2 cellular contexts compared by ENCODE assay signal in the genomic region with DNA sequence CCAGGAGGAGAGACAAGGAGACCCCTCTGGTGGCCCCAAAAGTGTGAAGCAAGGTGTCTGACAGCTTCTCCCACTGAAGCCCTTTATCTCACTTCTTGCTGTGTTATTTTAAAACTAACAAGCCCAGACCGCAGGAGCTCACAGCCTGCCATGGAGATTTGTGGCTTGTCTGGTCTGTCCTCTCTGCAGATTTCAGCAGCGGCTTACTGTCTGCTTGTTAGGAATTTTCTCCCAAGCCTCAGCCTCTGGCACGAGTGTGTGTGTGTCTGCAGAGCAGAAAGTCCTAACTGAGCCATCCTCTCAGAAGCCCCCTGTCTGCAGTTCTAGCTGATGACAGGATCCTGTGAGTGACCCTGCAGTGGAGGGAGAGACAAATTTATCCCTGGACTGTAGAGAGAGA.
TF ChIP-seq lines count a peak whose summit lies in the region.

No MANE protein-coding gene starts in this region.

TF ChIP-seq in GM23338, 12 proteins besides CTCF, POLR2A, EP300 and RAD21 (continued from another document):
- TF ChIP-seq, protein P1, sequence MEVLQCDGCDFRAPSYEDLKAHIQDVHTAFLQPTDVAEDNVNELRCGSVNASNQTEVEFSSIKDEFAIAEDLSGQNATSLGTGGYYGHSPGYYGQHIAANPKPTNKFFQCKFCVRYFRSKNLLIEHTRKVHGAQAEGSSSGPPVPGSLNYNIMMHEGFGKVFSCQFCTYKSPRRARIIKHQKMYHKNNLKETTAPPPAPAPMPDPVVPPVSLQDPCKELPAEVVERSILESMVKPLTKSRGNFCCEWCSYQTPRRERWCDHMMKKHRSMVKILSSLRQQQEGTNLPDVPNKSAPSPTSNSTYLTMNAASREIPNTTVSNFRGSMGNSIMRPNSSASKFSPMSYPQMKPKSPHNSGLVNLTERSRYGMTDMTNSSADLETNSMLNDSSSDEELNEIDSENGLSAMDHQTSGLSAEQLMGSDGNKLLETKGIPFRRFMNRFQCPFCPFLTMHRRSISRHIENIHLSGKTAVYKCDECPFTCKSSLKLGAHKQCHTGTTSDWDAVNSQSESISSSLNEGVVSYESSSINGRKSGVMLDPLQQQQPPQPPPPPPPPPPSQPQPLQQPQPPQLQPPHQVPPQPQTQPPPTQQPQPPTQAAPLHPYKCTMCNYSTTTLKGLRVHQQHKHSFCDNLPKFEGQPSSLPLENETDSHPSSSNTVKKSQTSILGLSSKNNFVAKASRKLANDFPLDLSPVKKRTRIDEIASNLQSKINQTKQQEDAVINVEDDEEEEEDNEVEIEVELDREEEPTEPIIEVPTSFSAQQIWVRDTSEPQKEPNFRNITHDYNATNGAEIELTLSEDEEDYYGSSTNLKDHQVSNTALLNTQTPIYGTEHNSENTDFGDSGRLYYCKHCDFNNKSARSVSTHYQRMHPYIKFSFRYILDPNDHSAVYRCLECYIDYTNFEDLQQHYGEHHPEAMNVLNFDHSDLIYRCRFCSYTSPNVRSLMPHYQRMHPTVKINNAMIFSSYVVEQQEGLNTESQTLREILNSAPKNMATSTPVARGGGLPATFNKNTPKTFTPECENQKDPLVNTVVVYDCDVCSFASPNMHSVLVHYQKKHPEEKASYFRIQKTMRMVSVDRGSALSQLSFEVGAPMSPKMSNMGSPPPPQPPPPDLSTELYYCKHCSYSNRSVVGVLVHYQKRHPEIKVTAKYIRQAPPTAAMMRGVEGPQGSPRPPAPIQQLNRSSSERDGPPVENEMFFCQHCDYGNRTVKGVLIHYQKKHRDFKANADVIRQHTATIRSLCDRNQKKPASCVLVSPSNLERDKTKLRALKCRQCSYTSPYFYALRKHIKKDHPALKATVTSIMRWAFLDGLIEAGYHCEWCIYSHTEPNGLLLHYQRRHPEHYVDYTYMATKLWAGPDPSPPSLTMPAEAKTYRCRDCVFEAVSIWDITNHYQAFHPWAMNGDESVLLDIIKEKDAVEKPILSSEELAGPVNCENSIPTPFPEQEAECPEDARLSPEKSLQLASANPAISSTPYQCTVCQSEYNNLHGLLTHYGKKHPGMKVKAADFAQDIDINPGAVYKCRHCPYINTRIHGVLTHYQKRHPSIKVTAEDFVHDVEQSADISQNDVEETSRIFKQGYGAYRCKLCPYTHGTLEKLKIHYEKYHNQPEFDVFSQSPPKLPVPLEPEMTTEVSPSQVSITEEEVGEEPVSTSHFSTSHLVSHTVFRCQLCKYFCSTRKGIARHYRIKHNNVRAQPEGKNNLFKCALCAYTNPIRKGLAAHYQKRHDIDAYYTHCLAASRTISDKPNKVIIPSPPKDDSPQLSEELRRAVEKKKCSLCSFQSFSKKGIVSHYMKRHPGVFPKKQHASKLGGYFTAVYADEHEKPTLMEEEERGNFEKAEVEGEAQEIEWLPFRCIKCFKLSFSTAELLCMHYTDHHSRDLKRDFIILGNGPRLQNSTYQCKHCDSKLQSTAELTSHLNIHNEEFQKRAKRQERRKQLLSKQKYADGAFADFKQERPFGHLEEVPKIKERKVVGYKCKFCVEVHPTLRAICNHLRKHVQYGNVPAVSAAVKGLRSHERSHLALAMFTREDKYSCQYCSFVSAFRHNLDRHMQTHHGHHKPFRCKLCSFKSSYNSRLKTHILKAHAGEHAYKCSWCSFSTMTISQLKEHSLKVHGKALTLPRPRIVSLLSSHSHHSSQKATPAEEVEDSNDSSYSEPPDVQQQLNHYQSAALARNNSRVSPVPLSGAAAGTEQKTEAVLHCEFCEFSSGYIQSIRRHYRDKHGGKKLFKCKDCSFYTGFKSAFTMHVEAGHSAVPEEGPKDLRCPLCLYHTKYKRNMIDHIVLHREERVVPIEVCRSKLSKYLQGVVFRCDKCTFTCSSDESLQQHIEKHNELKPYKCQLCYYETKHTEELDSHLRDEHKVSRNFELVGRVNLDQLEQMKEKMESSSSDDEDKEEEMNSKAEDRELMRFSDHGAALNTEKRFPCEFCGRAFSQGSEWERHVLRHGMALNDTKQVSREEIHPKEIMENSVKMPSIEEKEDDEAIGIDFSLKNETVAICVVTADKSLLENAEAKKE (CRISPR knock-in tag; IDR thresholded peaks at IDR 0.05), result no peak
- TF ChIP-seq, protein P2, sequence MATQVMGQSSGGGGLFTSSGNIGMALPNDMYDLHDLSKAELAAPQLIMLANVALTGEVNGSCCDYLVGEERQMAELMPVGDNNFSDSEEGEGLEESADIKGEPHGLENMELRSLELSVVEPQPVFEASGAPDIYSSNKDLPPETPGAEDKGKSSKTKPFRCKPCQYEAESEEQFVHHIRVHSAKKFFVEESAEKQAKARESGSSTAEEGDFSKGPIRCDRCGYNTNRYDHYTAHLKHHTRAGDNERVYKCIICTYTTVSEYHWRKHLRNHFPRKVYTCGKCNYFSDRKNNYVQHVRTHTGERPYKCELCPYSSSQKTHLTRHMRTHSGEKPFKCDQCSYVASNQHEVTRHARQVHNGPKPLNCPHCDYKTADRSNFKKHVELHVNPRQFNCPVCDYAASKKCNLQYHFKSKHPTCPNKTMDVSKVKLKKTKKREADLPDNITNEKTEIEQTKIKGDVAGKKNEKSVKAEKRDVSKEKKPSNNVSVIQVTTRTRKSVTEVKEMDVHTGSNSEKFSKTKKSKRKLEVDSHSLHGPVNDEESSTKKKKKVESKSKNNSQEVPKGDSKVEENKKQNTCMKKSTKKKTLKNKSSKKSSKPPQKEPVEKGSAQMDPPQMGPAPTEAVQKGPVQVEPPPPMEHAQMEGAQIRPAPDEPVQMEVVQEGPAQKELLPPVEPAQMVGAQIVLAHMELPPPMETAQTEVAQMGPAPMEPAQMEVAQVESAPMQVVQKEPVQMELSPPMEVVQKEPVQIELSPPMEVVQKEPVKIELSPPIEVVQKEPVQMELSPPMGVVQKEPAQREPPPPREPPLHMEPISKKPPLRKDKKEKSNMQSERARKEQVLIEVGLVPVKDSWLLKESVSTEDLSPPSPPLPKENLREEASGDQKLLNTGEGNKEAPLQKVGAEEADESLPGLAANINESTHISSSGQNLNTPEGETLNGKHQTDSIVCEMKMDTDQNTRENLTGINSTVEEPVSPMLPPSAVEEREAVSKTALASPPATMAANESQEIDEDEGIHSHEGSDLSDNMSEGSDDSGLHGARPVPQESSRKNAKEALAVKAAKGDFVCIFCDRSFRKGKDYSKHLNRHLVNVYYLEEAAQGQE (IDR thresholded peaks at IDR 0.05; ENCODE audit: unreplicated experiment), result no peak
- TF ChIP-seq ZNF331 (CRISPR knock-in tag; IDR thresholded peaks at IDR 0.05; ENCODE audit: low read depth) (no peak), STAT1 (IDR thresholded peaks at IDR 0.05; ENCODE audit: unreplicated experiment) (no peak), EZH2 (IDR thresholded peaks at IDR 0.05; ENCODE audit: low read depth, unreplicated experiment) (no peak)

TF ChIP-seq in SK-N-SH treated with all-trans-retinoic acid at 6 μM for 48 hours, 23 proteins besides CTCF, POLR2A, EP300 and RAD21 (continued from another document):
- TF ChIP-seq, protein P3, sequence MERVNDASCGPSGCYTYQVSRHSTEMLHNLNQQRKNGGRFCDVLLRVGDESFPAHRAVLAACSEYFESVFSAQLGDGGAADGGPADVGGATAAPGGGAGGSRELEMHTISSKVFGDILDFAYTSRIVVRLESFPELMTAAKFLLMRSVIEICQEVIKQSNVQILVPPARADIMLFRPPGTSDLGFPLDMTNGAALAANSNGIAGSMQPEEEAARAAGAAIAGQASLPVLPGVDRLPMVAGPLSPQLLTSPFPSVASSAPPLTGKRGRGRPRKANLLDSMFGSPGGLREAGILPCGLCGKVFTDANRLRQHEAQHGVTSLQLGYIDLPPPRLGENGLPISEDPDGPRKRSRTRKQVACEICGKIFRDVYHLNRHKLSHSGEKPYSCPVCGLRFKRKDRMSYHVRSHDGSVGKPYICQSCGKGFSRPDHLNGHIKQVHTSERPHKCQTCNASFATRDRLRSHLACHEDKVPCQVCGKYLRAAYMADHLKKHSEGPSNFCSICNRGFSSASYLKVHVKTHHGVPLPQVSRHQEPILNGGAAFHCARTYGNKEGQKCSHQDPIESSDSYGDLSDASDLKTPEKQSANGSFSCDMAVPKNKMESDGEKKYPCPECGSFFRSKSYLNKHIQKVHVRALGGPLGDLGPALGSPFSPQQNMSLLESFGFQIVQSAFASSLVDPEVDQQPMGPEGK (CRISPR knock-in tag; IDR thresholded peaks at IDR 0.05; ENCODE audit: borderline replicate concordance), result no peak
